In the genomic region with DNA sequence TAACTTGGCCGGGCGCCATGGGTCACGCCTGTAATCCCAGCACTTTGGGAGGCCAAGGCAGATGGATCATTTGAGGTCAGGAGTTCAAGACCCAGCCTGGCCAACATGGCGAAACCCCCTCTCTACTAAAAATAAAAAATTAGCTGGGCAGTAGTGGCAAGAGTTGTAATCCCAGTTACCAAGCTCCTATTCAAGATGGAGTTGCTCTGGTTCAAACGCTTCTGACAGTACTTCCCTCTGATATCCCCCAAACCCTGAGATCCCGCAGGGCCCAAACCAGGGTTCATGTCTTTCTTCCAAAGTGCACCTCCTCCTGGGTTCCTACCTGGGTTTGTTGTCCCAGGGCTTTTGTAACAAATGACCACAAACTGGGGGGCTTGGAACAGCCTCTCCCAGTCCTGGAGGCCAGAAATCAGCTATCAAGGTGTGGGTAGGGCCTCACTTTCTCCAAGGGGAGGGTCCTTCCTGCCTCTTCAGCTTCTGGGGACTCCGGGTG, we compare ENCODE assay signal across 30 cellular contexts. TPM values are rescaled to one million over a fixed set of nuclear protein-coding genes. Genes with fewer than 3 reads are reported as not detected.
"Had no signal": no experiment of that assay in that cellular context is flagged by ENCODE, and none has a peak within 500 bp of the region (broad histone marks: within the 10 kb centered on the region; RNA-seq: fewer than 3 reads in every experiment).

No MANE protein-coding gene starts in this region.

- DNase-seq: stimulated activated CD4-positive, alpha-beta T cell treated with anti-CD3 and anti-CD28 coated beads, Interleukin-2, amount 100 ng/mL, for 48 hours; stimulated activated CD4-positive, alpha-beta T cell treated with anti-CD3 and anti-CD28 coated beads, Interleukin-4, amount 100 ng/mL, for 1 hour; stimulated activated CD4-positive, alpha-beta T cell treated with anti-CD3 and anti-CD28 coated beads, Interleukin-4, amount 100 ng/mL, for 24 hours; stimulated activated CD4-positive, alpha-beta T cell treated with anti-CD3 and anti-CD28 coated beads, Interleukin-4, amount 100 ng/mL, for 4 hours; stimulated activated CD8-positive, alpha-beta memory T cell treated with anti-CD3 and anti-CD28 coated beads, Interleukin-4, amount 100 ng/mL, for 48 hours; stimulated activated naive B cell treated with anti-CD40 and anti-IgM and Interleukin-4, amounts not matched to agents 10 μg/mL and 1 μg/mL and 100 μg/mL, for 72 hours; stimulated activated naive CD4-positive, alpha-beta T cell; stimulated activated naive CD4-positive, alpha-beta T cell treated with Interleukin-2 at 50 U/mL for 16 hours; stimulated activated naive CD8-positive, alpha-beta T cell treated with anti-CD3 and anti-CD28 coated beads, Interleukin-15, amount 100 ng/mL, for 72 hours; stimulated activated naive CD8-positive, alpha-beta T cell treated with anti-CD3 and anti-CD28 coated beads, Interleukin-15, Interleukin-2, amounts not matched to agents 100 U/mL and 50 U/mL, for 24 hours; stomach; testis; thyroid gland; tibial artery; transverse colon; trophoblast cell; upper lobe of left lung; upper lobe of right lung; uterus had no signal

- FAIRE-seq: urothelium cell line had no signal

- ATAC-seq: stimulated activated effector memory CD8-positive, alpha-beta T cell treated with anti-CD3 and anti-CD28 coated beads, Interleukin-12 subunit alpha, Interleukin-12 subunit beta, amount 100 ng/mL, for 72 hours; stimulated activated memory B cell treated with anti-CD40 and anti-IgM and Interleukin-4, amounts not matched to agents 10 μg/mL and 1 μg/mL and 100 μg/mL, for 72 hours; stimulated activated naive B cell treated with anti-CD40 and anti-IgM and Interleukin-4, amounts not matched to agents 10 μg/mL and 1 μg/mL and 100 μg/mL, for 72 hours; stimulated activated naive CD8-positive, alpha-beta T cell treated with anti-CD3 and anti-CD28 coated beads, Interleukin-15, amount 100 ng/mL, for 72 hours; stimulated activated naive CD8-positive, alpha-beta T cell treated with anti-CD3 and anti-CD28 coated beads, Interleukin-15, Interleukin-2, amounts not matched to agents 100 U/mL and 50 U/mL, for 24 hours; upper lobe of right lung had no signal

- H3K9me3 Mint-ChIP-seq: stimulated activated naive B cell treated with anti-CD40 and anti-IgM and Interleukin-4, amounts not matched to agents 10 μg/mL and 1 μg/mL and 100 μg/mL, for 72 hours; stimulated activated naive CD8-positive, alpha-beta T cell treated with anti-CD3 and anti-CD28 coated beads, Interleukin-15, amount 100 ng/mL, for 72 hours; stimulated activated naive CD8-positive, alpha-beta T cell treated with anti-CD3 and anti-CD28 coated beads, Interleukin-15, Interleukin-2, amounts not matched to agents 100 ng/mL and 50 ng/mL, for 24 hours; type B pancreatic cell had no signal

- H3K4me1 Mint-ChIP-seq: stimulated activated effector memory CD8-positive, alpha-beta T cell treated with anti-CD3 and anti-CD28 coated beads, Interleukin-12 subunit alpha, Interleukin-12 subunit beta, amount 100 ng/mL, for 72 hours; stimulated activated memory B cell treated with anti-CD40 and anti-IgM and Interleukin-4, amounts not matched to agents 10 μg/mL and 1 μg/mL and 100 μg/mL, for 72 hours; stimulated activated naive B cell treated with anti-CD40 and anti-IgM and Interleukin-4, amounts not matched to agents 10 μg/mL and 1 μg/mL and 100 μg/mL, for 72 hours; stimulated activated naive CD8-positive, alpha-beta T cell treated with anti-CD3 and anti-CD28 coated beads, Interleukin-15, amount 100 ng/mL, for 72 hours had no signal

- H3K4me3 Mint-ChIP-seq: stimulated activated effector memory CD8-positive, alpha-beta T cell treated with anti-CD3 and anti-CD28 coated beads, Interleukin-12 subunit alpha, Interleukin-12 subunit beta, amount 100 ng/mL, for 72 hours; stimulated activated memory B cell treated with anti-CD40 and anti-IgM and Interleukin-4, amounts not matched to agents 10 μg/mL and 1 μg/mL and 100 μg/mL, for 72 hours; stimulated activated naive B cell treated with anti-CD40 and anti-IgM and Interleukin-4, amounts not matched to agents 10 μg/mL and 1 μg/mL and 100 μg/mL, for 72 hours; stimulated activated naive CD8-positive, alpha-beta T cell treated with anti-CD3 and anti-CD28 coated beads, Interleukin-15, amount 100 ng/mL, for 72 hours; stimulated activated naive CD8-positive, alpha-beta T cell treated with anti-CD3 and anti-CD28 coated beads, Interleukin-15, Interleukin-2, amounts not matched to agents 100 ng/mL and 50 ng/mL, for 24 hours; type B pancreatic cell had no signal

- H3K27me3 Mint-ChIP-seq: stimulated activated naive CD8-positive, alpha-beta T cell treated with anti-CD3 and anti-CD28 coated beads, Interleukin-15, Interleukin-2, amounts not matched to agents 100 ng/mL and 50 ng/mL, for 24 hours had no signal

- H3K36me3 Mint-ChIP-seq: stimulated activated effector memory CD8-positive, alpha-beta T cell treated with anti-CD3 and anti-CD28 coated beads, Interleukin-12 subunit alpha, Interleukin-12 subunit beta, amount 100 ng/mL, for 72 hours; stimulated activated memory B cell treated with anti-CD40 and anti-IgM and Interleukin-4, amounts not matched to agents 10 μg/mL and 1 μg/mL and 100 μg/mL, for 72 hours; stimulated activated naive B cell treated with anti-CD40 and anti-IgM and Interleukin-4, amounts not matched to agents 10 μg/mL and 1 μg/mL and 100 μg/mL, for 72 hours; type B pancreatic cell had no signal

- H3K27me3 ChIP-seq: testis, thyroid gland, upper lobe of left lung, upper lobe of right lung, uterus, vagina had no signal

- H3K4me1 ChIP-seq: stomach, suprapubic skin, testis, thyroid gland, tibial artery, tibial nerve, transverse colon, upper lobe of left lung, upper lobe of right lung, uterus, vagina had no signal

- H3K27ac Mint-ChIP-seq: stimulated activated effector memory CD8-positive, alpha-beta T cell treated with anti-CD3 and anti-CD28 coated beads, Interleukin-12 subunit alpha, Interleukin-12 subunit beta, amount 100 ng/mL, for 72 hours; stimulated activated memory B cell treated with anti-CD40 and anti-IgM and Interleukin-4, amounts not matched to agents 10 μg/mL and 1 μg/mL and 100 μg/mL, for 72 hours; stimulated activated naive B cell treated with anti-CD40 and anti-IgM and Interleukin-4, amounts not matched to agents 10 μg/mL and 1 μg/mL and 100 μg/mL, for 72 hours; stimulated activated naive CD8-positive, alpha-beta T cell treated with anti-CD3 and anti-CD28 coated beads, Interleukin-15, amount 100 ng/mL, for 72 hours; stimulated activated naive CD8-positive, alpha-beta T cell treated with anti-CD3 and anti-CD28 coated beads, Interleukin-15, Interleukin-2, amounts not matched to agents 100 ng/mL and 50 ng/mL, for 24 hours; type B pancreatic cell had no signal

- H3K36me3 ChIP-seq: stomach, suprapubic skin, thoracic aorta, thyroid gland, tibial artery, tibial nerve, transverse colon, upper lobe of left lung, upper lobe of right lung, uterus, vagina had no signal

- H3K27ac ChIP-seq: stomach, suprapubic skin, testis, thoracic aorta, thyroid gland, tibial artery, tibial nerve, transverse colon, upper lobe of left lung, upper lobe of right lung, uterus, vagina had no signal

- H3K4me3 ChIP-seq: stomach, suprapubic skin, testis, thoracic aorta, thyroid gland, tibial artery, tibial nerve, transverse colon, upper lobe of left lung, upper lobe of right lung, uterus, vagina had no signal

- H3K9me3 ChIP-seq: stomach, suprapubic skin, testis, thoracic aorta, thyroid gland, tibial artery, transverse colon, upper lobe of left lung, upper lobe of right lung, uterus, vagina had no signal

RNA-seq across cellular contexts. Expression of a gene that starts 13.7 kb away (rescaled TPM):
- total RNA-seq: subcutaneous adipose tissue, thoracic aorta, thyroid gland, tibial nerve, upper lobe of right lung, vagina had no signal

RNA-seq across cellular contexts. Expression of a gene that starts 59.5 kb away (rescaled TPM):
- total RNA-seq: temporal lobe, vagina had no signal
